ENCODE assay signal across 24 cellular contexts in the genomic region with DNA sequence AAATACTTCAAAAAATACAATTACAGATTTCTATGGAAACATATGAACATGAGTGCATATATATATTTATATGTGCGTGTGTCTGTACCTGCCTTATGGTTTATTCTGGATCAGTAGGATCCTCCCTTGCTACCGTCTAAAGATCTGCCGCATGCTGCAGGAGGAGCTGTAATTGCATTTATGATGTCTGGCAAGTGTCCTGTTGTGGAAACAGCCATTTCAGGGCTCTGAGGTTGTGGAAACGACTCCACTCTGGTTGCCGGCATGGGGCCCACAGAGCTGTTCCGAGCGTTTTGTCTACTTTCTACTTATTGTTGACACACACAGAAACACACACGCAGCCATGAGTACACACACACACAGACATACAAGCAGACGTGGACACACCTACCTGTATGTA. TPM values are rescaled to one million over a fixed set of nuclear protein-coding genes. Genes with fewer than 3 reads are reported as not detected.
"Had no signal": no experiment of that assay in that cellular context is flagged by ENCODE, and none has a peak within 500 bp of the region (broad histone marks: within the 10 kb centered on the region; RNA-seq: fewer than 3 reads in every experiment).

No MANE protein-coding gene starts in this region.

- H3K27me3 ChIP-seq: colonic mucosa, gastrocnemius medialis, pancreas, stomach, tibial artery had no signal

- H3K4me3 Mint-ChIP-seq: dendritic cell treated with granulocyte-macrophage colony-stimulating factor and Interleukin-4, amounts not matched to agents 40 ng/mL and 50 ng/mL, for 4 days; endodermal cell; natural killer cell; stimulated activated effector memory CD8-positive, alpha-beta T cell treated with anti-CD3 and anti-CD28 coated beads, Interleukin-12 subunit alpha, Interleukin-12 subunit beta, amount 100 ng/mL, for 72 hours; type B pancreatic cell had no signal

- H3K27me3 Mint-ChIP-seq: dendritic cell treated with granulocyte-macrophage colony-stimulating factor and Interleukin-4, amounts not matched to agents 40 ng/mL and 50 ng/mL, for 4 days; type B pancreatic cell had no signal

- H3K9me3 ChIP-seq: colonic mucosa, gastrocnemius medialis, lower lobe of right lung, neutrophil, pancreas, stomach, tibial artery had no signal

- H3K9me3 Mint-ChIP-seq: dendritic cell treated with granulocyte-macrophage colony-stimulating factor and Interleukin-4, amounts not matched to agents 40 ng/mL and 50 ng/mL, for 4 days; natural killer cell; stimulated activated effector memory CD8-positive, alpha-beta T cell treated with anti-CD3 and anti-CD28 coated beads, Interleukin-12 subunit alpha, Interleukin-12 subunit beta, amount 100 ng/mL, for 72 hours; type B pancreatic cell had no signal

- H3K36me3 ChIP-seq: colonic mucosa, neutrophil had no signal

- H3K4me3 ChIP-seq: colonic mucosa, gastrocnemius medialis, lower lobe of right lung, pancreas, stomach, tibial artery had no signal

- H3K27ac ChIP-seq: colonic mucosa, gastrocnemius medialis, lower lobe of right lung, neutrophil, pancreas, stomach, tibial artery had no signal

- ATAC-seq: esophagus mucosa; gastrocnemius medialis; left cardiac atrium; left ventricle myocardium superior; lower lobe of right lung; natural killer cell; pancreas; sciatic nerve; stimulated activated effector memory CD8-positive, alpha-beta T cell treated with anti-CD3 and anti-CD28 coated beads, Interleukin-12 subunit alpha, Interleukin-12 subunit beta, amount 100 ng/mL, for 72 hours had no signal

- H3K27ac Mint-ChIP-seq: dendritic cell treated with granulocyte-macrophage colony-stimulating factor and Interleukin-4, amounts not matched to agents 40 ng/mL and 50 ng/mL, for 4 days; endodermal cell; type B pancreatic cell had no signal

- H3K36me3 Mint-ChIP-seq: natural killer cell had no signal

- DNase-seq: colonic mucosa; effector CD8-positive, alpha-beta T cell; endodermal cell; foreskin fibroblast; gastrocnemius medialis; left cardiac atrium; left ventricle myocardium superior; lower lobe of right lung; natural killer cell; retina; stimulated activated CD4-positive, alpha-beta T cell treated with anti-CD3 and anti-CD28 coated beads, Interleukin-2, amount 100 ng/mL, for 24 hours; stimulated activated CD4-positive, alpha-beta T cell treated with anti-CD3 and anti-CD28 coated beads, Interleukin-4, amount 100 ng/mL, for 24 hours; stimulated activated naive CD4-positive, alpha-beta T cell treated with Interleukin-2 at 50 U/mL for 16 hours; stomach; tibial artery had no signal

RNA-seq across cellular contexts. Expression of a gene that starts 39.4 kb away (rescaled TPM):
- total RNA-seq: glomerular endothelial cell, stomach, temporal lobe had no signal
